ENCODE assay signal across 16 cellular contexts in the genomic region with DNA sequence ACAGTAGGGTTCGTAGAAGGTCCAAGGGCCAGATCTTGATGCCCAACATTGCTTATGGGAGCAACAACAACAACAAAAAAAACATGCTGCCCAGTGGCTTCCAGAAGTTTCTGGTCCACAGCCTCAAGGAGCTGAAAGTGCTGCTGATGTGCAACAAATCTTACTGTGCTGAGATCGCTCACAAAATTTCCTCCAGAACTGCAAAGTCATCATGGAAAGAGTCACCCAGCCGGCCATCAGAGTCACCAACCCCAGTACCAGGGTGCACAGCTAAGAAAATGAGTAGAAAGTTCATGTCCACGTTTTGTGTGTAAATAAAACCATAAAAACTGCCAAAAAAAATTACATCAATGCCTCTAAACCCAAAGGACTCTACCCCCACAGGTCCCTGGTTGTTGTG. TPM values are rescaled to one million over a fixed set of nuclear protein-coding genes. Genes with fewer than 3 reads are reported as not detected.
DNase-seq lines count a peak whose midpoint lies in the region; ATAC-seq and TF ChIP-seq lines count a peak whose summit lies in the region.
"Had no signal": no experiment of that assay in that cellular context is flagged by ENCODE, and none has a peak within 500 bp of the region (broad histone marks: within the 10 kb centered on the region; RNA-seq: fewer than 3 reads in every experiment).

No MANE protein-coding gene starts in this region.

- H2AFZ ChIP-seq in ACC112 (ENCODE audit: low read length, unreplicated experiment) (no peak overlapping the region), neuronal stem cell (ENCODE audit: low read length) (no peak overlapping the region)

- no peak overlapping the region for H2BK12ac ChIP-seq in neuronal stem cell (ENCODE audit: low read length)

- no peak overlapping the region for H3K23ac ChIP-seq in neuronal stem cell (ENCODE audit: low read depth, low read length, poor library complexity)

- no peak overlapping the region for H4K8ac ChIP-seq in neuronal stem cell (ENCODE audit: low read depth, low read length)

- peaks cover 0 to 2% (median 0%) of the 10 kb centered on the region in 3 donors for H3K9me3 Mint-ChIP-seq in IgD-negative memory B cell
- H3K9me3 Mint-ChIP-seq: activated CD4-positive, alpha-beta T cell treated with anti-CD3 and anti-CD28 coated beads, Interleukin-2, amount 10 ng/mL, durations not matched to agents 7 days and 5 days had no signal

- H3K14ac ChIP-seq in neuronal stem cell (ENCODE audit: low read length) = no peak overlapping the region

- POLR2A ChIA-PET in A673 (lab: Charles Lee; ENCODE audit: low non-redundant PET) = no interaction called here

- H2BK5ac ChIP-seq in neuronal stem cell (ENCODE audit: low read length) = no peak overlapping the region

- DNase-seq in neuronal stem cell (ENCODE audit: low spot score) (no peak), A673 (ENCODE audit: low spot score) (no peak), GM10266 (ENCODE audit: extremely low spot score) (no peak), pons (ENCODE audit: low spot score) (no peak), DMS153 (lab: John Stamatoyannopoulos, UW) (no peak)
- DNase-seq: activated CD4-positive, alpha-beta T cell treated with anti-CD3 and anti-CD28 coated beads, Interleukin-2, amount 10 ng/mL, durations not matched to agents 7 days and 5 days; KG1; NCI-H1048; NCI-H526 treated with DMSO at 0.1 percent for 48 hours; stimulated activated CD4-positive, alpha-beta T cell treated with anti-CD3 and anti-CD28 coated beads, Interleukin-4, amount 100 ng/mL, for 1 hour; SW 1271 had no signal

- H3K4me1 ChIP-seq in ACC112 (ENCODE audit: control insufficient read depth, insufficient read depth, low read length, unreplicated experiment) (no peaks in the 10 kb centered on the region), gastroesophageal sphincter (peaks cover 0 to 41% (median 4%) of the 10 kb centered on the region in 3 donors), neuronal stem cell (ENCODE audit: control insufficient read depth in 2 of 2, insufficient read depth in 1 of 2, low read depth in 1 of 2, low read length in 2 of 2) (peaks cover 0 to 5% of the 10 kb centered on the region in 2 donors), A673 (ENCODE audit: insufficient read depth, low read length, poor library complexity, severe bottlenecking) (no peaks in the 10 kb centered on the region)

- ATAC-seq in gastroesophageal sphincter = no peak

- WGBS in gastroesophageal sphincter (ENCODE audit: low coverage in 1 of 2), 2 donors = 59 to 65% methylated on average over 4 of the region's 4 CpGs
- WGBS in neuronal stem cell (ENCODE audit: extremely low coverage in 2 of 2, insufficient read length in 2 of 2, insufficient replicate concordance in 1 of 2), 2 donors = no CpG with 5 or more reads among the region's 4 CpGs

- peak overlapping the region; percentile 77 for H3K4me3 ChIP-seq in ACC112 (ENCODE audit: low read depth, low read length)
- H3K4me3 ChIP-seq in gastroesophageal sphincter = no peak overlapping the region
- no peak overlapping the region for H3K4me3 ChIP-seq in neuronal stem cell (ENCODE audit: low read length in 2 of 2)
- H3K4me3 ChIP-seq in A673 (ENCODE audit: low read depth, low read length, poor library complexity, severe bottlenecking) = no peak overlapping the region
- H3K4me3 ChIP-seq: mucosa of descending colon had no signal

- no TSS peak for BruUV-seq in A673 (replicated peaks; lab: Mats Ljungman, UMichigan)

- H3K79me1 ChIP-seq in neuronal stem cell (ENCODE audit: low read depth, low read length) = no peaks in the 10 kb centered on the region

- no peaks in the 10 kb centered on the region for H3K9me3 ChIP-seq in gastroesophageal sphincter
- H3K9me3 ChIP-seq in neuronal stem cell (replicated peaks in 1 of 2; ENCODE audit: control insufficient read depth in 2 of 2, insufficient read depth in 1 of 2, low read depth in 1 of 2, low read length in 2 of 2) = no peaks in the 10 kb centered on the region
- no peaks in the 10 kb centered on the region for H3K9me3 ChIP-seq in A673 (ENCODE audit: low read depth, low read length, poor library complexity, severe bottlenecking)
- H3K9me3 ChIP-seq: mucosa of descending colon, thoracic aorta had no signal

- no peak for TF ChIP-seq POLR2A in gastroesophageal sphincter (IDR thresholded peaks at IDR 0.05)

- H2BK15ac ChIP-seq in neuronal stem cell (ENCODE audit: low read length) = no peak overlapping the region

- H2BK120ac ChIP-seq in neuronal stem cell (ENCODE audit: low read depth, low read length) = no peak overlapping the region

- no peaks in the 10 kb centered on the region for H3K27me3 Mint-ChIP-seq in IgD-negative memory B cell

- no peaks in the 10 kb centered on the region for H3K27me3 ChIP-seq in ACC112 (ENCODE audit: insufficient read depth, low read length)
- peaks cover 24% of the 10 kb centered on the region for H3K27me3 ChIP-seq in gastroesophageal sphincter
- H3K27me3 ChIP-seq in neuronal stem cell (ENCODE audit: control insufficient read depth in 3 of 3, insufficient read depth in 3 of 3, low read depth in 1 of 3, low read length in 3 of 3) = peaks cover 0 to 24% (median 2%) of the 10 kb centered on the region in 3 experiments
- peaks cover 5% of the 10 kb centered on the region for H3K27me3 ChIP-seq in A673 (replicated peaks; ENCODE audit: insufficient read depth, low read depth, low read length, poor library complexity)

- no peak overlapping the region for H3K4me2 ChIP-seq in neuronal stem cell (ENCODE audit: insufficient read depth, low read length, poor library complexity, severe bottlenecking)

- H3K36me3 ChIP-seq in ACC112 (ENCODE audit: insufficient read depth, low read length) = no peaks in the 10 kb centered on the region
- H3K36me3 ChIP-seq in gastroesophageal sphincter = peaks cover 0 to 11% of the 10 kb centered on the region in 2 donors
- H3K36me3 ChIP-seq in neuronal stem cell (replicated peaks in 1 of 2; ENCODE audit: control insufficient read depth in 2 of 2, insufficient read depth in 2 of 2, low read length in 2 of 2) = peaks cover 0 to 4% of the 10 kb centered on the region in 2 donors
- H3K36me3 ChIP-seq in A673 (ENCODE audit: insufficient read depth, low read length, poor library complexity, severe bottlenecking) = no peaks in the 10 kb centered on the region
- H3K36me3 ChIP-seq: thoracic aorta had no signal

- H2AK5ac ChIP-seq in neuronal stem cell (ENCODE audit: low read depth, low read length) = peak overlapping the region; percentile 0

- TF ChIP-seq CTCF in gastroesophageal sphincter (IDR thresholded peaks at IDR 0.05) (no peak), A673 (conservative IDR thresholded peaks at IDR 0.05; ENCODE audit: low read depth, low read length) (no peak), GM10266 (IDR thresholded peaks at IDR 0.05; ENCODE audit: control insufficient read depth, insufficient read depth, low read depth, missing control alignments) (no peak)

- peaks cover 47 to 68% (median 49%) of the 10 kb centered on the region in 3 donors for H3K4me1 Mint-ChIP-seq in IgD-negative memory B cell

- H4K91ac ChIP-seq in neuronal stem cell (ENCODE audit: low read depth, low read length, poor library complexity) = no peak overlapping the region

- no peak overlapping the region for H3K18ac ChIP-seq in neuronal stem cell (ENCODE audit: low read length)

- no peak for TF ChIP-seq EP300 in gastroesophageal sphincter (IDR thresholded peaks at IDR 0.05)

- H3K4me3 Mint-ChIP-seq in IgD-negative memory B cell = peak overlapping the region; percentile 88 to 97 (median 93)
- H3K4me3 Mint-ChIP-seq: activated CD4-positive, alpha-beta T cell treated with anti-CD3 and anti-CD28 coated beads, Interleukin-2, amount 10 ng/mL, durations not matched to agents 7 days and 5 days had no signal

- H3K27ac ChIP-seq in ACC112 (ENCODE audit: low read depth, low read length) = no peak overlapping the region
- H3K27ac ChIP-seq in gastroesophageal sphincter = peak overlapping the region in 3 of 4 donors; percentile 2 to 91 (median 83)
- no peak overlapping the region for H3K27ac ChIP-seq in neuronal stem cell (replicated peaks; ENCODE audit: low read length)
- H3K27ac ChIP-seq in A673 (ENCODE audit: low read depth, low read length, poor library complexity, severe bottlenecking) = no peak overlapping the region

- no peak overlapping the region for H3K9ac ChIP-seq in neuronal stem cell (ENCODE audit: low read depth, low read length, poor library complexity)

- intact Hi-C loops in A673 (cut with micrococcal nuclease; ENCODE audit: unreplicated experiment) = loop anchor here (10.0 kb wide), 1 partner anchor 55 kb away; no protein-coding TSS in a partner anchor

- H3K79me2 ChIP-seq in ACC112 (ENCODE audit: control insufficient read depth, insufficient read depth, low read length, unreplicated experiment) = peaks cover 3% of the 10 kb centered on the region

- CTCF ChIA-PET in A673 (lab: Charles Lee) = no interaction called here

- H3K27ac Mint-ChIP-seq in IgD-negative memory B cell = peak overlapping the region; percentile 86 to 97 (median 92)
- H3K27ac Mint-ChIP-seq: activated CD4-positive, alpha-beta T cell treated with anti-CD3 and anti-CD28 coated beads, Interleukin-2, amount 10 ng/mL, durations not matched to agents 7 days and 5 days had no signal

- H3K4ac ChIP-seq in neuronal stem cell (ENCODE audit: low read length) = no peak overlapping the region

- H3K36me3 Mint-ChIP-seq in IgD-negative memory B cell = peaks cover 19% of the 10 kb centered on the region

RNA-seq across cellular contexts. Expression of gene HLA-DPB1, which starts 3.8 kb away (rescaled TPM):
- 2,247 TPM for polyA plus RNA-seq in IgD-negative memory B cell
- total RNA-seq in gastroesophageal sphincter = 10 to 100 TPM; 32.1 to 86.3 (median 66.9) TPM
- 45.7 TPM for polyA plus RNA-seq in neuronal stem cell (2013, experiment 1 of 2)
- polyA plus RNA-seq in neuronal stem cell (2013, experiment 2 of 2) = 42.1 TPM
- total RNA-seq in A673 (2021) = 2.3 and 2.7 TPM in 2 replicates

RNA-seq across cellular contexts. Expression of gene HLA-DPA1, which starts 6.1 kb away (rescaled TPM):
- polyA plus RNA-seq in IgD-negative memory B cell = 2,568 TPM
- total RNA-seq in gastroesophageal sphincter (100 to 1,000 TPM in 1 of 4 donors, 10 to 100 TPM in 3; 20.2 to 125 (median 45.4) TPM), A673 (2021) (0.35 and 0.43 TPM in 2 replicates)
- polyA plus RNA-seq in neuronal stem cell (2013, experiment 1 of 2) = 2.2 TPM
- 2.2 TPM for polyA plus RNA-seq in neuronal stem cell (2013, experiment 2 of 2)

Comparison
In these comparisons a context has a peak if more than half of its experiments do, and no peak if none do; other contexts are left out.
1. H3K27ac ChIP-seq: peak in gastroesophageal sphincter (3 of 4); none in ACC112 (single experiment), neuronal stem cell (single experiment) and A673 (single experiment).
2. RNA of gene HLA-DPA1, which starts 6.1 kb away (total RNA-seq): 20.2 to 125 TPM in gastroesophageal sphincter; 0.35 to 0.43 TPM in A673; every median in the first group is over 10 times any median in the second.